In the genomic region with DNA sequence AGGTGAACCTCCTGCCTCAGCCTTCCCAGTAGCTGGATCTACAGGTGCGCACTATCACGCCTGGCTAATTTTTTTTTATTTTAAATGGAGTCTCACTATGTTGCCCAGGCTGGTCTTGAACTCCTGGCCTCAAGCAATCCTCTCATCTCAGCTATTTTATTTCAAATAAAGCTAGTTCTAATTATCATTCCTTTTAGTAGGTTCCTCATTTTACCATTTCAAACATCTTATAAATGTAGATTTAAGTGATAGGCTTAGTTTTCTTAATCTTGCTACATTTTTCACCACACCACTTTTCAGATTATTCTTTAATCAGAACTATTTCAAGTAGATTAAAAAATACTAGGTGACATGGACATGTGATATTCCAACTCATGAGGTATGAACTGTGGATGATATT, we compare ENCODE assay signal across 8 cellular contexts.
"Had no signal": no experiment of that assay in that cellular context is flagged by ENCODE, and none has a peak within 500 bp of the region (broad histone marks: within the 10 kb centered on the region; RNA-seq: fewer than 3 reads in every experiment).

No MANE protein-coding gene starts in this region.

- ATAC-seq: GM12878 had no signal

- DNase-seq: GDM1, GF-D8 had no signal

- FAIRE-seq: G401.6, GM12878, GM12891, GM12892, GM18507, GM19239 had no signal

- H3K4me3 ChIP-seq: GM12878 had no signal
